ENCODE assay signal across 21 cellular contexts in the genomic region with DNA sequence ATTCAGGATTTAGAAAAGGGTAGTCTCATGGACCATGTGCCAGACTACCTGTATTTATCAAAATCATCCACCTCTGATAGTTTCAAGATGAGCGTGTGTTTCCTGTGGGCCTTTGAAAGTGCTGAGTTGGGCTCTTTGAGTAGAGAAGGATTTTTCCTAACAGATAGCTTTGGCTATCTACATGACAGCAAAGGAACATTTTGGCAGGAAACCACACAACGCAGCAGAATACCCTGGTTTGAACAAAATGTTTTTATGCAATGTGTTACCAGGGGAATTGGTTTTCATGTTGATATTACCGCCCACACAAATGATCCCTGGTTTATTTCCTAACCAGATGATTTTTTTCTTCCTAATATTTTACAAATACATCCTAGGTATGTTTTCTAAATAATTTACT.
DNase-seq lines count a peak whose midpoint lies in the region; ATAC-seq lines count a peak whose summit lies in the region.
"Had no signal": no experiment of that assay in that cellular context is flagged by ENCODE, and none has a peak within 500 bp of the region (broad histone marks: within the 10 kb centered on the region; RNA-seq: fewer than 3 reads in every experiment).

No MANE protein-coding gene starts in this region.

- H3K36me3 ChIP-seq in aorta (ENCODE audit: control insufficient read depth in 1 of 2, insufficient read depth in 2 of 2, low read length in 1 of 2), result no peaks in the 10 kb centered on the region
- H3K36me3 ChIP-seq: HAP-1, thyroid gland, WERI-Rb-1 had no signal

- H3K9me3 ChIP-seq in aorta (ENCODE audit: control insufficient read depth, low read length), result no peaks in the 10 kb centered on the region
- H3K9me3 ChIP-seq: HAP-1, thyroid gland had no signal

- intact Hi-C loops in Right ventricle myocardium inferior (cut with DNase I) (loop anchor here (10.0 kb wide), 2 partner anchors 254 to 434 kb away; a partner anchor contains a TSS), cardiac septum (cut with DNase I) (no loop called here), left ventricle myocardium superior (cut with micrococcal nuclease) (no loop called here), aorta (cut with DNase I) (no loop called here), head of caudate nucleus (cut with DNase I) (no loop called here)

- no peaks in the 10 kb centered on the region for H3K27me3 ChIP-seq in aorta (ENCODE audit: control insufficient read depth in 1 of 2, insufficient read depth in 2 of 2, low read length in 1 of 2)
- H3K27me3 ChIP-seq: thyroid gland had no signal

- DNase-seq in Right ventricle myocardium inferior (ENCODE audit: missing footprints) (no peak), cardiac septum (ENCODE audit: low spot score) (no peak), cerebellar cortex (ENCODE audit: low spot score) (peak; percentile 70), left ventricle myocardium superior (no peak), aorta (no peak), T-helper 1 cell (no peak), head of caudate nucleus (no peak), epidermal melanocyte (ENCODE audit: insufficient read length, low spot score) (no peak)
- DNase-seq: activated CD4-positive, alpha-beta memory T cell treated with anti-CD3 and anti-CD28 coated beads, Interleukin-2, amount 10 ng/mL, durations not matched to agents 7 days and 5 days; activated naive CD4-positive, alpha-beta T cell treated with anti-CD3 and anti-CD28 coated beads, Interleukin-2, amount 50 U/mL, for 16 hours; activated T-cell treated with anti-CD3 and anti-CD28 coated beads, Interleukin-2, amount 50 U/mL, for 1 hour; MV-4-11; naive B cell; NCI-H187 treated with DMSO at 0.1 percent for 48 hours; NCI-H510A treated with DMSO at 0.1 percent for 48 hours; thyroid gland; WERI-Rb-1 had no signal

- 84 to 87% methylated on average over 3 of the region's 3 CpGs for WGBS in aorta, 2 donors

- H3K27ac ChIP-seq in aorta (ENCODE audit: low read depth in 1 of 2, low read length in 2 of 2), result no peak overlapping the region
- H3K27ac ChIP-seq: 22Rv1, parathyroid adenoma, skin epidermis, thyroid gland, WERI-Rb-1 had no signal

- H3K4me1 ChIP-seq in aorta (ENCODE audit: control insufficient read depth in 1 of 2, insufficient read depth in 2 of 2, low read length in 2 of 2), result no peaks in the 10 kb centered on the region
- H3K4me1 ChIP-seq: parathyroid adenoma, thyroid gland had no signal

- H3K4me3 ChIP-seq in aorta (ENCODE audit: low read length in 2 of 2), result no peak overlapping the region
- H3K4me3 ChIP-seq: HAP-1, skin epidermis, thyroid gland had no signal

- ATAC-seq in Right ventricle myocardium inferior (peak; percentile 90), left ventricle myocardium superior (peak; percentile 92), aorta (ENCODE audit: low FRiP score) (peak; percentile 75)
